In the genomic region with DNA sequence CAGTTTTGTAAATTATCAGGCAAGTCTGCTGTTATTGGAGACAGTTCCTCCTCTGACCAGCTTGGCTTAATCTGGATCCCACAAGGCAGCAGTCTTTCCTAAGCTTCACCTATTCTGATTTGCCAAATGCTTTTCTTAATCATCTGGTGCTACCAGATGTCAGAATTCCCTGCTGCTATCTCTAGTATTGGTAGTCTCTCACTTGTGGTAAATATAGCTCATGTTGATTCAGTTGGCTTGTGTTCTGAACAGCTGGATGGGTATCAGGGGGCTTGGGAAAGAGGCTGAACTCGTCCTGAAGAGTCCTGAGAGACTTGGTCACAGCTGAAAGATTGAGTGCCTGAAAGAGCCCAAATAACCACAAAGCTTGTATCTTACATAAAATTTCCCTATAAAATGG, we compare ENCODE assay signal across 23 cellular contexts.
A peak's percentile ranks its signal among the peaks of the same experiment; 100 is the strongest.
DNase-seq lines count a peak whose midpoint lies in the region; FAIRE-seq and TF ChIP-seq lines count a peak whose summit lies in the region.
"Had no signal": no experiment of that assay in that cellular context is flagged by ENCODE, and none has a peak within 500 bp of the region (broad histone marks: within the 10 kb centered on the region; RNA-seq: fewer than 3 reads in every experiment).

No MANE protein-coding gene starts in this region.

- H2AFZ ChIP-seq in astrocyte (ENCODE audit: low read depth, low read length) (no peak overlapping the region), Karpas-422 (ENCODE audit: low read length) (no peak overlapping the region)
- H2AFZ ChIP-seq: PC-9 had no signal

- H3K4me1 ChIP-seq in astrocyte (ENCODE audit: insufficient read depth, low read length) = peaks cover 13% of the 10 kb centered on the region
- peaks cover 8% of the 10 kb centered on the region for H3K4me1 ChIP-seq in Karpas-422 (ENCODE audit: low read length)
- H3K4me1 ChIP-seq: esophagus muscularis mucosa, gastroesophageal sphincter, sigmoid colon had no signal

- H4K20me1 ChIP-seq in astrocyte (ENCODE audit: insufficient read depth, low read length) (no peaks in the 10 kb centered on the region), Karpas-422 (ENCODE audit: insufficient read depth, low read depth, low read length) (no peaks in the 10 kb centered on the region)

- H3K27me3 ChIP-seq in astrocyte (ENCODE audit: insufficient read depth, low read length) = no peaks in the 10 kb centered on the region
- no peaks in the 10 kb centered on the region for H3K27me3 ChIP-seq in Karpas-422 (ENCODE audit: low read length)
- H3K27me3 ChIP-seq: esophagus muscularis mucosa, gastroesophageal sphincter, sigmoid colon had no signal

- TF ChIP-seq CTCF in AG10803 (conservative IDR thresholded peaks at IDR 0.05; ENCODE audit: low read length) (no peak), astrocyte (IDR thresholded peaks at IDR 0.05; ENCODE audit: insufficient read depth, low read depth, low read length) (no peak)

- peak overlapping the region; percentile 84 for H3K27ac Mint-ChIP-seq in astrocyte (ENCODE audit: unreplicated experiment)
- no peak overlapping the region for H3K27ac Mint-ChIP-seq in activated T-helper 2 cell treated with anti-CD3 and anti-CD28 coated beads, Interferon-gamma antibody, Interleukin-2, Interleukin-4, amounts not matched to agents 10 μg/mL and 5 μg/mL and 100 μg/mL, durations not matched to agents 14 hours and 24 hours and 36 hours
- H3K27ac Mint-ChIP-seq: activated naive CD4-positive, alpha-beta T cell treated with anti-CD3 and anti-CD28 coated beads, Interleukin-2, amount 50 U/mL, for 72 hours; effector memory CD8-positive, alpha-beta T cell; memory B cell; naive B cell; stimulated activated effector memory CD8-positive, alpha-beta T cell treated with anti-CD3 and anti-CD28 coated beads, Interleukin-12 subunit alpha, Interleukin-12 subunit beta, amount 100 ng/mL, for 72 hours had no signal

- DNase-seq in AG10803 (ENCODE audit: low read depth) (peak; percentile 38), LHCN-M2 (ENCODE audit: low read depth) (peak; percentile 97), astrocyte (ENCODE audit: low read depth) (peak; percentile 76), kidney tubule cell (ENCODE audit: low spot score) (peak; percentile 5), ecto neural progenitor cell (ENCODE audit: low spot score) (no peak), Karpas-422 (no peak), GM19239 (ENCODE audit: insufficient read length, low spot score) (no peak)
- DNase-seq in activated T-helper 2 cell treated with anti-CD3 and anti-CD28 coated beads, Interferon-gamma antibody, Interleukin-2, Interleukin-4, amounts not matched to agents 10 μg/mL and 5 μg/mL and 100 μg/mL, durations not matched to agents 14 hours and 24 hours and 36 hours (ENCODE audit: low spot score) = no peak
- DNase-seq: effector memory CD8-positive, alpha-beta T cell; KBM-7; naive B cell; NCI-H146; PC-9; sigmoid colon; stimulated activated CD4-positive, alpha-beta T cell treated with anti-CD3 and anti-CD28 coated beads, Interleukin-1b, Interleukin-23, amount 100 ng/mL, for 48 hours had no signal

- H3K36me3 ChIP-seq in astrocyte (ENCODE audit: insufficient read depth, low read length) (no peaks in the 10 kb centered on the region), Karpas-422 (ENCODE audit: insufficient read depth, low read length) (no peaks in the 10 kb centered on the region)
- H3K36me3 ChIP-seq: esophagus muscularis mucosa, gastroesophageal sphincter, sigmoid colon had no signal

- FAIRE-seq in astrocyte (lab: Jason Lieb, UNC) (no peak), GM19239 (lab: Jason Lieb, UNC) (no peak)
- FAIRE-seq: A204.1, G401.6 had no signal

- no peaks in the 10 kb centered on the region for H3K9me3 ChIP-seq in astrocyte (ENCODE audit: insufficient read depth, low read depth, low read length)
- H3K9me3 ChIP-seq in Karpas-422 (ENCODE audit: low read length) = no peaks in the 10 kb centered on the region
- H3K9me3 ChIP-seq: esophagus muscularis mucosa, gastroesophageal sphincter, sigmoid colon had no signal

- H3K79me2 ChIP-seq in astrocyte (ENCODE audit: insufficient read depth, low read length) = no peaks in the 10 kb centered on the region
- no peaks in the 10 kb centered on the region for H3K79me2 ChIP-seq in Karpas-422 (ENCODE audit: low read length)

- H3K4me3 Mint-ChIP-seq in astrocyte (ENCODE audit: unreplicated experiment) = no peak overlapping the region
- no peak overlapping the region for H3K4me3 Mint-ChIP-seq in activated T-helper 2 cell treated with anti-CD3 and anti-CD28 coated beads, Interferon-gamma antibody, Interleukin-2, Interleukin-4, amounts not matched to agents 10 μg/mL and 5 μg/mL and 100 μg/mL, durations not matched to agents 14 hours and 24 hours and 36 hours (ENCODE audit: low read depth)
- H3K4me3 Mint-ChIP-seq: effector memory CD8-positive, alpha-beta T cell; memory B cell; naive B cell; stimulated activated effector memory CD8-positive, alpha-beta T cell treated with anti-CD3 and anti-CD28 coated beads, Interleukin-12 subunit alpha, Interleukin-12 subunit beta, amount 100 ng/mL, for 72 hours had no signal

- H3K9me3 Mint-ChIP-seq in astrocyte (ENCODE audit: unreplicated experiment) = peaks cover 2% of the 10 kb centered on the region
- peaks cover 3% of the 10 kb centered on the region for H3K9me3 Mint-ChIP-seq in activated T-helper 2 cell treated with anti-CD3 and anti-CD28 coated beads, Interferon-gamma antibody, Interleukin-2, Interleukin-4, amounts not matched to agents 10 μg/mL and 5 μg/mL and 100 μg/mL, durations not matched to agents 14 hours and 24 hours and 36 hours
- H3K9me3 Mint-ChIP-seq: effector memory CD8-positive, alpha-beta T cell; stimulated activated effector memory CD8-positive, alpha-beta T cell treated with anti-CD3 and anti-CD28 coated beads, Interleukin-12 subunit alpha, Interleukin-12 subunit beta, amount 100 ng/mL, for 72 hours had no signal

- no peak overlapping the region for H3K9ac ChIP-seq in astrocyte (ENCODE audit: low read length)
- H3K9ac ChIP-seq in Karpas-422 (ENCODE audit: low read length) = no peak overlapping the region

- intact Hi-C loops in activated T-helper 2 cell treated with anti-CD3 and anti-CD28 coated beads, Interferon-gamma antibody, Interleukin-2, Interleukin-4, amounts not matched to agents 10 μg/mL and 5 μg/mL and 100 μg/mL, durations not matched to agents 14 hours and 24 hours and 36 hours (cut with micrococcal nuclease) = no loop called here

- peaks cover 56% of the 10 kb centered on the region for H3K4me1 Mint-ChIP-seq in astrocyte (ENCODE audit: low read depth, unreplicated experiment)
- H3K4me1 Mint-ChIP-seq in activated T-helper 2 cell treated with anti-CD3 and anti-CD28 coated beads, Interferon-gamma antibody, Interleukin-2, Interleukin-4, amounts not matched to agents 10 μg/mL and 5 μg/mL and 100 μg/mL, durations not matched to agents 14 hours and 24 hours and 36 hours (ENCODE audit: low read depth) = peaks cover 1% of the 10 kb centered on the region
- H3K4me1 Mint-ChIP-seq: stimulated activated effector memory CD8-positive, alpha-beta T cell treated with anti-CD3 and anti-CD28 coated beads, Interleukin-12 subunit alpha, Interleukin-12 subunit beta, amount 100 ng/mL, for 72 hours had no signal

- H3K9me2 ChIP-seq in Karpas-422 (replicated peaks; ENCODE audit: insufficient read depth, low read length) = no peaks in the 10 kb centered on the region

- H3K4me2 ChIP-seq in astrocyte (ENCODE audit: low read length) (no peak overlapping the region), Karpas-422 (ENCODE audit: low read depth, low read length, poor library complexity, severe bottlenecking) (no peak overlapping the region)
- H3K4me2 ChIP-seq: PC-9 had no signal

- H3K27ac ChIP-seq in astrocyte (ENCODE audit: low read depth, low read length) (no peak overlapping the region), Karpas-422 (ENCODE audit: low read length) (no peak overlapping the region)
- H3K27ac ChIP-seq: C4-2B, esophagus muscularis mucosa, PC-9, sigmoid colon had no signal

- H3K36me3 Mint-ChIP-seq in astrocyte (ENCODE audit: low read depth, unreplicated experiment) = peaks cover 3% of the 10 kb centered on the region
- no peaks in the 10 kb centered on the region for H3K36me3 Mint-ChIP-seq in activated T-helper 2 cell treated with anti-CD3 and anti-CD28 coated beads, Interferon-gamma antibody, Interleukin-2, Interleukin-4, amounts not matched to agents 10 μg/mL and 5 μg/mL and 100 μg/mL, durations not matched to agents 14 hours and 24 hours and 36 hours (ENCODE audit: low read depth)
- H3K36me3 Mint-ChIP-seq: activated naive CD4-positive, alpha-beta T cell treated with anti-CD3 and anti-CD28 coated beads, Interleukin-2, amount 50 U/mL, for 72 hours; memory B cell; naive B cell; stimulated activated effector memory CD8-positive, alpha-beta T cell treated with anti-CD3 and anti-CD28 coated beads, Interleukin-12 subunit alpha, Interleukin-12 subunit beta, amount 100 ng/mL, for 72 hours had no signal

- H3K4me3 ChIP-seq in AG10803 (ENCODE audit: low read length) = no peak overlapping the region
- H3K4me3 ChIP-seq in astrocyte (ENCODE audit: insufficient read depth, low read depth, low read length) = peak overlapping the region; percentile 16
- no peak overlapping the region for H3K4me3 ChIP-seq in Karpas-422 (ENCODE audit: low read length)
- H3K4me3 ChIP-seq: esophagus muscularis mucosa, gastroesophageal sphincter, PC-9, sigmoid colon had no signal

- H3K27me3 Mint-ChIP-seq in astrocyte (ENCODE audit: low read depth, unreplicated experiment) = no peaks in the 10 kb centered on the region
- no peaks in the 10 kb centered on the region for H3K27me3 Mint-ChIP-seq in activated T-helper 2 cell treated with anti-CD3 and anti-CD28 coated beads, Interferon-gamma antibody, Interleukin-2, Interleukin-4, amounts not matched to agents 10 μg/mL and 5 μg/mL and 100 μg/mL, durations not matched to agents 14 hours and 24 hours and 36 hours (ENCODE audit: low read depth)
- H3K27me3 Mint-ChIP-seq: memory B cell, naive B cell had no signal

Comparison
In these comparisons a context has a peak if more than half of its experiments do, and no peak if none do; other contexts are left out.
1. DNase-seq: peak in AG10803 (single experiment), LHCN-M2 (single experiment), astrocyte (single experiment) and kidney tubule cell (single experiment); none in activated T-helper 2 cell treated with anti-CD3 and anti-CD28 coated beads, Interferon-gamma antibody, Interleukin-2, Interleukin-4, amounts not matched to agents 10 μg/mL and 5 μg/mL and 100 μg/mL, durations not matched to agents 14 hours and 24 hours and 36 hours (single experiment), ecto neural progenitor cell (single experiment), Karpas-422 (single experiment) and GM19239 (single experiment).